In the genomic region with DNA sequence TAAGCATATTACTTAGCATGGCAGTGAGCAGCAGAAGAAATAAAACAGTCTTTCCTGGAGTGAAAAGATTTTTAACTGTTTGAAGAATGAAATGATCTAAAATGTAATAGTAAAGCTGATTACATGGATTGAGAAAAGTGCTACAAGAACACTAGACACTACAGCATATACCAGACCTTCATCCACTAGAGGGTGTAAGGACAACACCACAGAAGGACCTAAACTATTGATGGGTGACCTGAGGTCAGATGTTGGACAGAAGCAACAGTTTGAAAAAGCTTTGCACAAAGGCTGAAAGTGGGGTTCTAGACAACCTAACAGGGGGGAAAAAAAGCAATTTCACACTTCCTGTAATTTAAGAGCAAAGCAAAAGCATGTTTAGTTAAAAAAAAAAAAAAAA, we compare ENCODE assay signal across 1 cellular context.
A peak's percentile ranks its signal among the peaks of the same experiment; 100 is the strongest.
TF ChIP-seq lines count a peak whose summit lies in the region.

No MANE protein-coding gene starts in this region.

TF ChIP-seq in GM12878, 131 proteins besides CTCF, POLR2A, EP300 and RAD21 (continued from another document):
- TF ChIP-seq PAX5 (IDR thresholded peaks at IDR 0.05; ENCODE audit: borderline replicate concordance, low read depth, low read length): peak; percentile 54; the same call in 1 of the 2 replicates
- TF ChIP-seq RUNX3 (IDR thresholded peaks at IDR 0.05; ENCODE audit: low read length): 0 out of 2 replicates have a peak, but pooled peaks have one; percentile 5
- TF ChIP-seq ASH2L (IDR thresholded peaks at IDR 0.05; ENCODE audit: borderline replicate concordance, low read depth): no peak
TF ChIP-seq in GM12878: peak in this region for 4.
